Comparison of ENCODE assay signal across 9 cellular contexts in genomic region chr18:9951022-9951859, GRCh38. TPM values are rescaled to one million over a fixed set of nuclear protein-coding genes. Genes with fewer than 3 reads are reported as not detected.
DNase-seq lines count a peak whose midpoint lies in the region; ATAC-seq and TF ChIP-seq lines count a peak whose summit lies in the region.
"Had no signal": no experiment of that assay in that cellular context is flagged by ENCODE, and none has a peak within 500 bp of the region (broad histone marks: within the 10 kb centered on the region; RNA-seq: fewer than 3 reads in every experiment).

No MANE protein-coding gene starts in this region.

- 0 out of 2 replicates have a peak, but pooled peaks cover 4% of the 10 kb centered on the region for H3K36me3 ChIP-seq in MM.1S (replicated peaks; ENCODE audit: insufficient read depth, low read length)
- peaks cover 8 to 92% of the 10 kb centered on the region in 2 donors for H3K36me3 ChIP-seq in psoas muscle (ENCODE audit: insufficient read depth in 1 of 2, low read depth in 1 of 2)

- TF ChIP-seq CTCF in MM.1S (IDR thresholded peaks at IDR 0.05; ENCODE audit: low read length) = peak; percentile 52
- TF ChIP-seq CTCF in VCaP (conservative IDR thresholded peaks at IDR 0.05) = peak; percentile 81
- TF ChIP-seq CTCF in psoas muscle (IDR thresholded peaks at IDR 0.05) = peak; percentile 59

- no peaks in the 10 kb centered on the region for H3K9me3 Mint-ChIP-seq in activated CD8-positive, alpha-beta memory T cell treated with anti-CD3 and anti-CD28 coated beads, Interleukin-2, amount 10 ng/mL, durations not matched to agents 7 days and 5 days (ENCODE audit: low read depth)
- H3K9me3 Mint-ChIP-seq: dendritic cell treated with granulocyte-macrophage colony-stimulating factor and Interleukin-4, amounts not matched to agents 40 ng/mL and 50 ng/mL, for 4 days had no signal

- H3K27me3 ChIP-seq in MM.1S (replicated peaks; ENCODE audit: insufficient read depth, low read length) (no peaks in the 10 kb centered on the region), psoas muscle (ENCODE audit: insufficient read depth in 3 of 3, low read length in 2 of 3) (no peaks in the 10 kb centered on the region)

- H3K4me1 Mint-ChIP-seq in activated CD8-positive, alpha-beta memory T cell treated with anti-CD3 and anti-CD28 coated beads, Interleukin-2, amount 10 ng/mL, durations not matched to agents 7 days and 5 days = no peaks in the 10 kb centered on the region

- H3K27ac ChIP-seq in MM.1S (ENCODE audit: low read length) (no peak overlapping the region), VCaP (no peak overlapping the region), psoas muscle (no peak overlapping the region)

- H3K9ac ChIP-seq in MM.1S (ENCODE audit: low read length) = no peak overlapping the region

- intact Hi-C loops in psoas muscle (cut with DNase I) = loop anchor here in 1 of 2 donors (10.0 kb wide), 2 partner anchors 336 to 376 kb away; partner anchors contain the start of gene PPP4R1

- no peaks in the 10 kb centered on the region for H3F3A ChIP-seq in MM.1S (ENCODE audit: insufficient read depth, low read length)

- no peak overlapping the region for H3K27ac Mint-ChIP-seq in activated CD8-positive, alpha-beta memory T cell treated with anti-CD3 and anti-CD28 coated beads, Interleukin-2, amount 10 ng/mL, durations not matched to agents 7 days and 5 days
- H3K27ac Mint-ChIP-seq: dendritic cell treated with granulocyte-macrophage colony-stimulating factor and Interleukin-4, amounts not matched to agents 40 ng/mL and 50 ng/mL, for 4 days had no signal

- no peaks in the 10 kb centered on the region for H4K20me1 ChIP-seq in MM.1S (ENCODE audit: insufficient read depth, low read length)

- H3K4me1 ChIP-seq in MM.1S (ENCODE audit: low read length) (no peaks in the 10 kb centered on the region), psoas muscle (peaks cover 12% of the 10 kb centered on the region)

- no peak overlapping the region for H3K4me3 Mint-ChIP-seq in activated CD8-positive, alpha-beta memory T cell treated with anti-CD3 and anti-CD28 coated beads, Interleukin-2, amount 10 ng/mL, durations not matched to agents 7 days and 5 days
- H3K4me3 Mint-ChIP-seq: dendritic cell treated with granulocyte-macrophage colony-stimulating factor and Interleukin-4, amounts not matched to agents 40 ng/mL and 50 ng/mL, for 4 days had no signal

- H3K27me3 Mint-ChIP-seq in activated CD8-positive, alpha-beta memory T cell treated with anti-CD3 and anti-CD28 coated beads, Interleukin-2, amount 10 ng/mL, durations not matched to agents 7 days and 5 days = no peaks in the 10 kb centered on the region
- H3K27me3 Mint-ChIP-seq: dendritic cell treated with granulocyte-macrophage colony-stimulating factor and Interleukin-4, amounts not matched to agents 40 ng/mL and 50 ng/mL, for 4 days had no signal

- no peak overlapping the region for H3K4me2 ChIP-seq in MM.1S (ENCODE audit: low read depth, low read length)

- H3K4me3 ChIP-seq in MM.1S (ENCODE audit: low read length) (no peak overlapping the region), psoas muscle (no peak overlapping the region)

- 68 to 74% (median 68%) methylated on average over 9 of the region's 9 CpGs for WGBS in psoas muscle, 3 donors

- H3K9me3 ChIP-seq in MM.1S (replicated peaks; ENCODE audit: insufficient read depth, low read length) = no peaks in the 10 kb centered on the region
- H3K9me3 ChIP-seq in psoas muscle = no peaks in the 10 kb centered on the region

- ATAC-seq in activated CD8-positive, alpha-beta memory T cell treated with anti-CD3 and anti-CD28 coated beads, Interleukin-2, amount 10 ng/mL, durations not matched to agents 7 days and 5 days = peak; percentile 61
- peak; percentile 54 to 76 (median 68) for ATAC-seq in psoas muscle

- DNase-seq in activated CD8-positive, alpha-beta memory T cell treated with anti-CD3 and anti-CD28 coated beads, Interleukin-2, amount 10 ng/mL, durations not matched to agents 7 days and 5 days = no peak
- no peak for DNase-seq in activated CD8-positive, alpha-beta memory T cell treated with anti-CD3 and anti-CD28 coated beads, Interleukin-2, amount 50 U/mL, for 48 hours
- DNase-seq in MM.1S = peak; percentile 29
- peak; percentile 27 for DNase-seq in glomerular endothelial cell (ENCODE audit: extremely low read depth, low read depth, low spot score)
- no peak for DNase-seq in psoas muscle
- no peak for DNase-seq in stimulated activated CD4-positive, alpha-beta T cell treated with anti-CD3 and anti-CD28 coated beads, Interleukin-4, amount 100 ng/mL, for 24 hours
- DNase-seq in stimulated activated CD4-positive, alpha-beta T cell treated with anti-CD3 and anti-CD28 coated beads, Interleukin-12 subunit alpha, Interleukin-12 subunit beta, amount 100 ng/mL, for 4 hours = no peak

- H2AFZ ChIP-seq in MM.1S (ENCODE audit: low read length) = no peak overlapping the region

- CTCF ChIA-PET in activated CD8-positive, alpha-beta memory T cell treated with anti-CD3 and anti-CD28 coated beads, Interleukin-2, amount 10 ng/mL, durations not matched to agents 7 days and 5 days (lab: Charles Lee) = interaction anchor here (1.2 to 2.6 kb wide), 4 partner anchors 20 to 335 kb away, joined by 3 to 10 read pairs (median 4); partner anchors contain the start of gene VAPA

- 0 out of 2 replicates have a peak, but pooled peaks cover 6% of the 10 kb centered on the region for H3K79me2 ChIP-seq in MM.1S (ENCODE audit: low read length)

- H3K36me3 Mint-ChIP-seq in activated CD8-positive, alpha-beta memory T cell treated with anti-CD3 and anti-CD28 coated beads, Interleukin-2, amount 10 ng/mL, durations not matched to agents 7 days and 5 days = peaks cover 24% of the 10 kb centered on the region

- no peaks in the 10 kb centered on the region for H3K9me2 ChIP-seq in MM.1S (replicated peaks; ENCODE audit: insufficient read depth, low read length)

RNA-seq across cellular contexts. Expression of gene VAPA, which starts 37.4 kb away (rescaled TPM):
- total RNA-seq in activated CD8-positive, alpha-beta memory T cell treated with anti-CD3 and anti-CD28 coated beads, Interleukin-2, amount 10 ng/mL, durations not matched to agents 7 days and 5 days = 100 to 1,000 TPM; 107 to 134 TPM
- total RNA-seq in glomerular endothelial cell = 156 and 181 TPM in 2 replicates
- total RNA-seq in psoas muscle = 100 to 1,000 TPM; 168 to 259 (median 235) TPM
- polyA plus RNA-seq in psoas muscle = 100 to 1,000 TPM; 173 to 328 (median 225) TPM

Comparison
In these comparisons a context has a peak if more than half of its experiments do, and no peak if none do; other contexts are left out.
1. DNase-seq: peak in MM.1S (single experiment) and glomerular endothelial cell (single experiment); none in activated CD8-positive, alpha-beta memory T cell treated with anti-CD3 and anti-CD28 coated beads, Interleukin-2, amount 10 ng/mL, durations not matched to agents 7 days and 5 days (single experiment), activated CD8-positive, alpha-beta memory T cell treated with anti-CD3 and anti-CD28 coated beads, Interleukin-2, amount 50 U/mL, for 48 hours (single experiment), psoas muscle (0 of 2), stimulated activated CD4-positive, alpha-beta T cell treated with anti-CD3 and anti-CD28 coated beads, Interleukin-4, amount 100 ng/mL, for 24 hours (single experiment) and stimulated activated CD4-positive, alpha-beta T cell treated with anti-CD3 and anti-CD28 coated beads, Interleukin-12 subunit alpha, Interleukin-12 subunit beta, amount 100 ng/mL, for 4 hours (single experiment).
2. Peak in every context shown above with its lines, with median percentiles within 50 percentile points of each other: CTCF ChIP-seq.